In genomic region chr21:44012474-44013379, GRCh38 we compare ENCODE assay signal across 8 cellular contexts. TPM values are rescaled to one million over a fixed set of nuclear protein-coding genes. Genes with fewer than 3 reads are reported as not detected.
DNase-seq lines count a peak whose midpoint lies in the region; ATAC-seq, FAIRE-seq and TF ChIP-seq lines count a peak whose summit lies in the region.

No MANE protein-coding gene starts in this region.

- no peaks in the 10 kb centered on the region for H3K36me3 ChIP-seq in adrenal gland (replicated peaks in 1 of 2)

- CTCF ChIA-PET in T-cell (lab: Charles Lee): interaction anchor here (0.6 to 1.5 kb wide), 2 partner anchors 9 to 53 kb away, joined by 3 to 5 read pairs; no protein-coding TSS in a partner anchor

- H3K9me3 ChIP-seq in adrenal gland (replicated peaks in 1 of 3): no peaks in the 10 kb centered on the region

- WGBS in adrenal gland, 4 donors: 0 to 1% (median 0%) methylated on average over 19 to 87 of the region's 87 CpGs

- intact Hi-C loops in adrenal gland (cut with DNase I) (no loop called here), sciatic nerve (cut with DNase I) (no loop called here)

- DNase-seq in D721Med (ENCODE audit: insufficient read length, low spot score) (no peak), HuH-7 (ENCODE audit: low spot score) (peak; percentile 63), T-cell (peak; percentile 45 to 84 (median 64)), adrenal gland (peak; percentile 53 to 71 (median 64)), hepatic stellate cell (ENCODE audit: low spot score) (peak; percentile 58), sciatic nerve (ENCODE audit: low spot score) (peak; percentile 81), NCI-H187 treated with DMSO at 0.1 percent for 48 hours (lab: John Stamatoyannopoulos, UW) (no peak)

- FAIRE-seq in D721Med (lab: Jason Lieb, UNC): no peak

- H3K27ac Mint-ChIP-seq in T-cell: peak overlapping the region; percentile 94 to 96

- peaks cover 51 to 61% (median 54%) of the 10 kb centered on the region in 3 donors for H3K4me1 Mint-ChIP-seq in T-cell

- H3K4me1 ChIP-seq in adrenal gland (replicated peaks in 1 of 2): peaks cover 17 to 39% of the 10 kb centered on the region in 2 donors

- H3K4me3 Mint-ChIP-seq in T-cell: peak overlapping the region; percentile 92 to 96 (median 92)

- H3K36me3 Mint-ChIP-seq in T-cell: no peaks in the 10 kb centered on the region

- H3K27ac ChIP-seq in adrenal gland: peak overlapping the region; percentile 20 to 97 (median 88)

- no peaks in the 10 kb centered on the region for H3K27me3 Mint-ChIP-seq in T-cell

- TF ChIP-seq POLR2A in adrenal gland (IDR thresholded peaks at IDR 0.05): peak in 1 of 2 donors; percentile 0

- peak overlapping the region; percentile 53 to 94 (median 78) for H3K4me3 ChIP-seq in adrenal gland

- peak; percentile 24 for TF ChIP-seq CTCF in D721Med (IDR thresholded peaks at IDR 0.05; ENCODE audit: insufficient read depth, missing control alignments)
- no peak for TF ChIP-seq CTCF in adrenal gland (IDR thresholded peaks at IDR 0.05)

- POLR2A ChIA-PET in T-cell (lab: Charles Lee): interaction anchor here in 1 of 2 donors (0.5 to 2.0 kb wide), 3 partner anchors 23 to 1039 kb away, joined by 3 to 10 read pairs (median 9); no protein-coding TSS in a partner anchor

- H3K27me3 ChIP-seq in adrenal gland: no peaks in the 10 kb centered on the region

- no peaks in the 10 kb centered on the region for H3K9me3 Mint-ChIP-seq in T-cell

- ATAC-seq in GM21390 (IDR thresholded peaks at IDR 0.05; ENCODE audit: unreplicated experiment) (peak; percentile 68), T-cell (replicated peaks in 1 of 4) (peak; percentile 75 to 82 (median 77)), sciatic nerve (peak; percentile 53)

RNA-seq across cellular contexts. Expression of gene TRAPPC10, which starts 0.6 kb away (rescaled TPM):
- total RNA-seq in T-cell (100 to 1,000 TPM in 2 of 5 donors, 10 to 100 TPM in 3; 82.5 to 144 (median 92.2) TPM), adrenal gland (10 to 100 TPM; 17.6 to 34.3 (median 27.4) TPM), sciatic nerve (55.1 TPM)
- 10 to 100 TPM in 1 of 3 donors, 1 to 10 TPM in 2; 5.2 to 24.5 (median 9.3) TPM for polyA plus RNA-seq in adrenal gland

Comparison
In these comparisons a context has a peak if more than half of its experiments do, and no peak if none do; other contexts are left out.
1. DNase-seq: peak in HuH-7 (single experiment), T-cell (34 of 34), adrenal gland (7 of 7), hepatic stellate cell (single experiment) and sciatic nerve (single experiment); none in D721Med (single experiment) and NCI-H187 treated with DMSO at 0.1 percent for 48 hours (single experiment).
2. Peak in every context shown above with its lines, with median percentiles within 50 percentile points of each other: ATAC-seq.